ENCODE assay signal across 8 cellular contexts in the genomic region with DNA sequence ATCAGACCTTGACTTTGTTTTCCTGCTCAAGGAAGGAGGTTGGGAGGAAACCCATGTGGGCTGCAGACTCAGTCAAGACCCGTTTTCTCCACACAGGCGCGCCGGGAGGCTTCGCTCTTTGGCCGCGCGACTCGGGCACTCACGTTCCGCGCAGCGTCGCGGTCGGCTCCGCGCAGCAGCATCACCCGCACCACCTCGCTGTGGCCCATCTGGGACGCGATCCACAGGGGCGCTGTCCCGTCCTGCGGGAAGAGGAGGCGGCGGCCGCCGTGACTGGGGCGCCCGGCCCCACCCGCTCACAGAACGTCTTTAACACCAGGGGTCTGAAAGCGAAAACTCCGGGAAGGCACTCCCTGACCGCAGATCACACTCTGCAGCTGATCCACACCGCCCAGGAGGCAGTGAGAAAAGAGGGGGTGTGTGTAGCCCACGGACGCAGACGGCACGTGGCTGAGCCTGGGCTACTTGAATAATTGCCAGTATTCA. TPM values are rescaled to one million over a fixed set of nuclear protein-coding genes. Genes with fewer than 3 reads are reported as not detected.
A peak's percentile ranks its signal among the peaks of the same experiment; 100 is the strongest.
DNase-seq lines count a peak whose midpoint lies in the region; ATAC-seq lines count a peak whose summit lies in the region.

No MANE protein-coding gene starts in this region.

- CTCF ChIA-PET in activated CD4-positive, alpha-beta T cell treated with anti-CD3 and anti-CD28 coated beads for 36 hours (lab: Charles Lee): no interaction called here

- intact Hi-C loops in activated CD4-positive, alpha-beta T cell treated with anti-CD3 and anti-CD28 coated beads for 36 hours (cut with DNase I, micrococcal nuclease): no loop called here

- peaks cover 19% of the 10 kb centered on the region for H3K27me3 ChIP-seq in mucosa of stomach (ENCODE audit: control insufficient read depth, insufficient read depth, low read length)

- H3K27me3 Mint-ChIP-seq in activated CD4-positive, alpha-beta T cell treated with anti-CD3 and anti-CD28 coated beads for 36 hours: peaks cover 38% of the 10 kb centered on the region

- DNase-seq in activated CD4-positive, alpha-beta T cell treated with anti-CD3 and anti-CD28 coated beads for 36 hours: peak; percentile 29
- DNase-seq in activated CD4-positive, alpha-beta T cell treated with anti-CD3 and anti-CD28 coated beads for 1 hour: no peak
- DNase-seq in M059J (ENCODE audit: low read depth) (peak; percentile 35), ecto neural progenitor cell (ENCODE audit: low spot score) (peak; percentile 61), NCI-H2107 treated with DMSO at 0.1 percent for 48 hours (lab: John Stamatoyannopoulos, UW; ENCODE audit: unreplicated experiment) (no peak), SHP77 treated with DMSO at 0.1 percent for 48 hours (lab: John Stamatoyannopoulos, UW) (no peak)
- no peak for DNase-seq in activated CD4-positive, CD25-positive, alpha-beta regulatory T cell treated with anti-CD3 and anti-CD28 coated beads, Interleukin-2, amount 50 U/mL, for 72 hours

- H3K27ac Mint-ChIP-seq in activated CD4-positive, alpha-beta T cell treated with anti-CD3 and anti-CD28 coated beads for 36 hours: no peak overlapping the region

- peak overlapping the region; percentile 36 for H3K4me3 Mint-ChIP-seq in activated CD4-positive, alpha-beta T cell treated with anti-CD3 and anti-CD28 coated beads for 36 hours

- peak overlapping the region; percentile 50 for H3K4me3 ChIP-seq in mucosa of stomach (ENCODE audit: low read length)

- peaks cover 7% of the 10 kb centered on the region for H3K4me1 ChIP-seq in mucosa of stomach (ENCODE audit: control insufficient read depth, insufficient read depth, low read length)

- H3K36me3 Mint-ChIP-seq in activated CD4-positive, alpha-beta T cell treated with anti-CD3 and anti-CD28 coated beads for 36 hours (ENCODE audit: low read depth): no peaks in the 10 kb centered on the region

- H3K9ac ChIP-seq in mucosa of stomach (ENCODE audit: low read length): peak overlapping the region; percentile 17

- ATAC-seq in activated CD4-positive, alpha-beta T cell treated with anti-CD3 and anti-CD28 coated beads for 36 hours: peak; percentile 42

- POLR2A ChIA-PET in activated CD4-positive, alpha-beta T cell treated with anti-CD3 and anti-CD28 coated beads for 36 hours (lab: Charles Lee): no interaction called here

- no peaks in the 10 kb centered on the region for H3K9me3 Mint-ChIP-seq in activated CD4-positive, alpha-beta T cell treated with anti-CD3 and anti-CD28 coated beads for 36 hours (ENCODE audit: low read depth)

- no peaks in the 10 kb centered on the region for H3K9me3 ChIP-seq in mucosa of stomach (ENCODE audit: control insufficient read depth, low read length)

- no peaks in the 10 kb centered on the region for H3K36me3 ChIP-seq in mucosa of stomach (ENCODE audit: control insufficient read depth, insufficient read depth, low read length)

- H3K4me1 Mint-ChIP-seq in activated CD4-positive, alpha-beta T cell treated with anti-CD3 and anti-CD28 coated beads for 36 hours: peaks cover 2% of the 10 kb centered on the region

RNA-seq across cellular contexts. Expression of a gene that starts 33.1 kb away (rescaled TPM):
- total RNA-seq in activated CD4-positive, alpha-beta T cell treated with anti-CD3 and anti-CD28 coated beads for 36 hours: 10 to 100 TPM; 21.6 to 29.2 TPM
- total RNA-seq in M059J (2014; rRNA removed; shearing (Covaris generic)): 48.7 and 77.6 TPM in 2 replicates

RNA-seq across cellular contexts. Expression of a gene that starts 43.3 kb away (rescaled TPM):
- under 1 TPM; 0.21 TPM for total RNA-seq in activated CD4-positive, alpha-beta T cell treated with anti-CD3 and anti-CD28 coated beads for 36 hours
- 8.3 and 10.6 TPM in 2 replicates for total RNA-seq in M059J (2014; rRNA removed; shearing (Covaris generic))

Comparison
In these comparisons a context has a peak if more than half of its experiments do, and no peak if none do; other contexts are left out.
1. DNase-seq: peak in activated CD4-positive, alpha-beta T cell treated with anti-CD3 and anti-CD28 coated beads for 36 hours (single experiment), M059J (single experiment) and ecto neural progenitor cell (single experiment); none in activated CD4-positive, alpha-beta T cell treated with anti-CD3 and anti-CD28 coated beads for 1 hour (single experiment), NCI-H2107 treated with DMSO at 0.1 percent for 48 hours (single experiment), SHP77 treated with DMSO at 0.1 percent for 48 hours (single experiment) and activated CD4-positive, CD25-positive, alpha-beta regulatory T cell treated with anti-CD3 and anti-CD28 coated beads, Interleukin-2, amount 50 U/mL, for 72 hours (single experiment).